Comparison of ENCODE assay signal across 9 cellular contexts in genomic region chr1:26161408-26162219, GRCh38. TPM values are rescaled to one million over a fixed set of nuclear protein-coding genes. Genes with fewer than 3 reads are reported as not detected.
DNase-seq lines count a peak whose midpoint lies in the region; ATAC-seq, FAIRE-seq and TF ChIP-seq lines count a peak whose summit lies in the region.
"Had no signal": no experiment of that assay in that cellular context is flagged by ENCODE, and none has a peak within 500 bp of the region (broad histone marks: within the 10 kb centered on the region; RNA-seq: fewer than 3 reads in every experiment).

No MANE protein-coding gene starts in this region.

- FAIRE-seq in RCC 7860 (lab: Jason Lieb, UNC) = no peak

- H3K27me3 ChIP-seq in SK-N-SH (ENCODE audit: insufficient read depth) (no peaks in the 10 kb centered on the region), ascending aorta (no peaks in the 10 kb centered on the region), right cardiac atrium (ENCODE audit: control insufficient read depth, insufficient read depth) (no peaks in the 10 kb centered on the region), prostate gland (replicated peaks; ENCODE audit: insufficient read depth) (no peaks in the 10 kb centered on the region)

- H3K27ac ChIP-seq in SK-N-SH (ENCODE audit: low read depth in 2 of 2, low read length in 1 of 2) (no peak overlapping the region), ascending aorta (peak overlapping the region in 1 of 2 donors; percentile 2), right cardiac atrium (ENCODE audit: low read length) (peak overlapping the region; percentile 54), prostate gland (no peak overlapping the region)
- H3K27ac ChIP-seq: epithelial cell of prostate had no signal

- H3K4me3 ChIP-seq in SK-N-SH (ENCODE audit: low read depth in 2 of 2, low read length in 1 of 2) = peak overlapping the region in 1 of 2 experiments; percentile 7; a peak in 1 of 4 replicates
- H3K4me3 ChIP-seq in ascending aorta = peak overlapping the region; percentile 59 to 76
- H3K4me3 ChIP-seq in right cardiac atrium (ENCODE audit: low read length) = peak overlapping the region; percentile 32
- peak overlapping the region; percentile 24 to 45 for H3K4me3 ChIP-seq in prostate gland

- H3F3A ChIP-seq in SK-N-SH (replicated peaks; ENCODE audit: insufficient read depth) = no peaks in the 10 kb centered on the region

- TF ChIP-seq CTCF in SK-N-SH (IDR thresholded peaks at IDR 0.05) = no peak
- peak in 1 of 3 experiments; percentile 20 for TF ChIP-seq CTCF in ascending aorta (IDR thresholded peaks at IDR 0.05)
- peak in 1 of 4 experiments; percentile 49 for TF ChIP-seq CTCF in prostate gland (IDR thresholded peaks at IDR 0.05)

- peaks cover 2 to 24% of the 10 kb centered on the region in 2 experiments; a peak in 1 of 4 replicates for H3K4me1 ChIP-seq in SK-N-SH (ENCODE audit: control insufficient read depth in 1 of 2, insufficient read depth in 2 of 2, low read depth in 1 of 2, low read length in 1 of 2)
- H3K4me1 ChIP-seq in ascending aorta = peaks cover 6 to 8% of the 10 kb centered on the region in 2 donors
- peaks cover 11% of the 10 kb centered on the region for H3K4me1 ChIP-seq in right cardiac atrium (ENCODE audit: control insufficient read depth, insufficient read depth, low read length)
- peaks cover 4% of the 10 kb centered on the region for H3K4me1 ChIP-seq in prostate gland (replicated peaks)

- intact Hi-C loops in ascending aorta (cut with DNase I) (loop anchor here (5.0 to 10.0 kb wide), 3 partner anchors 124 to 1519 kb away; partner anchors contain the start of genes DHDDS and SRRM1), right cardiac atrium (cut with DNase I) (loop anchor here in 3 of 4 donors (5.0 to 10.0 kb wide), 3 partner anchors 49 to 163 kb away; partner anchors contain the start of genes PDIK1L (in 2 of the 3) and CEP85 (in 1 of the 3)), prostate gland (cut with DNase I) (loop anchor here (5.0 kb wide), 1 partner anchor 59 kb away; no protein-coding TSS in a partner anchor)

- DNase-seq in SK-N-SH (peak; percentile 89), RCC 7860 (ENCODE audit: low spot score) (peak; percentile 14), ascending aorta (ENCODE audit: low spot score in 2 of 2) (peak in 1 of 2 donors; percentile 77), right cardiac atrium (peak; percentile 69 to 89 (median 89)), prostate gland (ENCODE audit: low spot score) (no peak), amniotic stem cell (lab: John Stamatoyannopoulos, UW) (no peak)

- H3K9me2 ChIP-seq in SK-N-SH = no peaks in the 10 kb centered on the region

- no peak for TF ChIP-seq RAD21 in SK-N-SH (IDR thresholded peaks at IDR 0.05; ENCODE audit: low read length)

- no peaks in the 10 kb centered on the region for H3K36me3 ChIP-seq in SK-N-SH (replicated peaks in 1 of 2; ENCODE audit: control insufficient read depth in 1 of 2, insufficient read depth in 2 of 2, low read length in 1 of 2)
- no peaks in the 10 kb centered on the region for H3K36me3 ChIP-seq in ascending aorta
- H3K36me3 ChIP-seq in prostate gland = no peaks in the 10 kb centered on the region

- H3K9me3 ChIP-seq in SK-N-SH (no peaks in the 10 kb centered on the region), ascending aorta (no peaks in the 10 kb centered on the region), right cardiac atrium (ENCODE audit: control insufficient read depth, low read length) (no peaks in the 10 kb centered on the region), prostate gland (no peaks in the 10 kb centered on the region)

- POLR2A ChIA-PET in SK-N-SH (lab: Yijun Ruan, JAX) = interaction anchor here (1.5 kb wide), 1 partner anchor 50 kb away, joined by 3 read pairs; the partner anchor contains the start of gene PDIK1L

- no peak for TF ChIP-seq POLR2A in prostate gland (IDR thresholded peaks at IDR 0.05)

- TF ChIP-seq EP300 in SK-N-SH (IDR thresholded peaks at IDR 0.05; ENCODE audit: borderline replicate concordance in 1 of 2, low read depth in 1 of 2, low read length in 1 of 2) = no peak

- H3K79me2 ChIP-seq in SK-N-SH (ENCODE audit: insufficient read depth) = no peaks in the 10 kb centered on the region

- peak overlapping the region; percentile 33; the same call in 1 of the 2 replicates for H3K4me2 ChIP-seq in SK-N-SH

- CTCF ChIA-PET in SK-N-SH (lab: Yijun Ruan, JAX) = interaction anchor here (1.1 to 13.7 kb wide), 8 partner anchors 8 to 160 kb away, joined by 3 to 131 read pairs (median 8); partner anchors contain the start of genes CEP85 and ZNF593

- WGBS in SK-N-SH (ENCODE audit: low lambda C conversion rate) = 21% methylated on average over 15 of the region's 98 CpGs
- WGBS in right cardiac atrium = 1% methylated on average over 98 of the region's 98 CpGs
- 2% methylated on average over 82 of the region's 98 CpGs for WGBS in prostate gland

- ATAC-seq in SK-N-SH treated with all-trans-retinoic acid at 6 μM for 48 hours (no peak), right cardiac atrium (peak; percentile 52 to 54), HG03095 (IDR thresholded peaks at IDR 0.05; ENCODE audit: unreplicated experiment) (no peak)

- H3K9ac ChIP-seq in SK-N-SH = no peak overlapping the region

- H4K20me1 ChIP-seq in SK-N-SH (ENCODE audit: insufficient read depth) = no peaks in the 10 kb centered on the region

- H2AFZ ChIP-seq in SK-N-SH (ENCODE audit: low read depth) = no peak overlapping the region

TF ChIP-seq in SK-N-SH, 30 proteins besides CTCF, POLR2A, EP300 and RAD21 (continues in another document):
- TF ChIP-seq GATA2 (CRISPR knock-in tag; IDR thresholded peaks at IDR 0.05) = no peak
- no peak for TF ChIP-seq USF1 (IDR thresholded peaks at IDR 0.05; ENCODE audit: borderline replicate concordance, low read depth)
- TF ChIP-seq SIN3A (IDR thresholded peaks at IDR 0.05; ENCODE audit: borderline replicate concordance, low read depth, low read length) = no peak
- no peak for TF ChIP-seq RFX5 (IDR thresholded peaks at IDR 0.05; ENCODE audit: low read length)
- TF ChIP-seq TAF1 (IDR thresholded peaks at IDR 0.05; ENCODE audit: borderline replicate concordance, low read depth, low read length) = no peak
- TF ChIP-seq NFIC (IDR thresholded peaks at IDR 0.05; ENCODE audit: borderline replicate concordance) = no peak
- TF ChIP-seq JUND (IDR thresholded peaks at IDR 0.05) = no peak
- TF ChIP-seq RCOR1 (IDR thresholded peaks at IDR 0.05; ENCODE audit: low read length) = no peak

TF ChIP-seq in SK-N-SH treated with all-trans-retinoic acid at 6 μM for 48 hours, 23 proteins besides CTCF, POLR2A, EP300 and RAD21 (continues in another document):
- no peak for TF ChIP-seq OSR1 (CRISPR knock-in tag; IDR thresholded peaks at IDR 0.05)
- no peak for TF ChIP-seq ZNF565 (CRISPR knock-in tag; conservative IDR thresholded peaks at IDR 0.05; ENCODE audit: low read depth)
- no peak for TF ChIP-seq TOX (CRISPR knock-in tag; IDR thresholded peaks at IDR 0.05; ENCODE audit: borderline replicate concordance)
- TF ChIP-seq CSDC2 (CRISPR knock-in tag; IDR thresholded peaks at IDR 0.05) = no peak
- TF ChIP-seq ZNF70 (CRISPR knock-in tag; IDR thresholded peaks at IDR 0.05) = no peak
- TF ChIP-seq ISL1 (CRISPR knock-in tag; IDR thresholded peaks at IDR 0.05) = no peak
- no peak for TF ChIP-seq PPARA (CRISPR knock-in tag; IDR thresholded peaks at IDR 0.05; ENCODE audit: borderline replicate concordance)
- no peak for TF ChIP-seq ZNF8 (CRISPR knock-in tag; IDR thresholded peaks at IDR 0.05)
- no peak for TF ChIP-seq RARB (CRISPR knock-in tag; IDR thresholded peaks at IDR 0.05)
- no peak for TF ChIP-seq GLIS3 (CRISPR knock-in tag; IDR thresholded peaks at IDR 0.05)
- no peak for TF ChIP-seq POU6F1 (CRISPR knock-in tag; IDR thresholded peaks at IDR 0.05; ENCODE audit: borderline replicate concordance, low read depth)

RNA-seq across cellular contexts. Expression of gene FAM110D, which starts 2.7 kb away (rescaled TPM):
- polyA plus RNA-seq in SK-N-SH (2012; rRNA removed) (0.50 and 0.64 TPM in 2 replicates), right cardiac atrium (4.2 TPM)
- polyA plus RNA-seq in SK-N-SH (2012; cell fraction: cytosol; rRNA removed) = 0.31 and 0.38 TPM in 2 replicates
- polyA plus RNA-seq in SK-N-SH (2012; cell fraction: nucleus; rRNA removed) = 0.37 and 0.62 TPM in 2 replicates
- total RNA-seq in ascending aorta (60.0 TPM), right cardiac atrium (1 to 10 TPM; 1.9 to 2.7 (median 2.5) TPM), prostate gland (1 to 10 TPM; 3.8 to 5.9 TPM)

RNA-seq across cellular contexts. Expression of gene C1orf232, which starts 7.1 kb away (rescaled TPM):
- not detected in 2 replicates for polyA plus RNA-seq in SK-N-SH (2012; rRNA removed)
- polyA plus RNA-seq in SK-N-SH (2012; cell fraction: cytosol; rRNA removed) = not detected in 2 replicates
- not detected in 2 replicates for polyA plus RNA-seq in SK-N-SH (2012; cell fraction: nucleus; rRNA removed)
- not detected for total RNA-seq in ascending aorta
- not detected for total RNA-seq in right cardiac atrium
- not detected for polyA plus RNA-seq in right cardiac atrium
- not detected for total RNA-seq in prostate gland

RNA-seq across cellular contexts. Expression of gene ZNF593, which starts 8.1 kb away (rescaled TPM):
- polyA plus RNA-seq in SK-N-SH (2012; rRNA removed) (58.7 and 64.8 TPM in 2 replicates), right cardiac atrium (31.9 TPM)
- 39.5 and 50.3 TPM in 2 replicates for polyA plus RNA-seq in SK-N-SH (2012; cell fraction: cytosol; rRNA removed)
- polyA plus RNA-seq in SK-N-SH (2012; cell fraction: nucleus; rRNA removed) = 33.5 and 78.6 TPM in 2 replicates
- total RNA-seq in ascending aorta (90.0 TPM), right cardiac atrium (10 to 100 TPM; 14.4 to 24.2 (median 20.5) TPM), prostate gland (10 to 100 TPM; 44.5 to 50.7 TPM)

RNA-seq across cellular contexts. Expression of gene ZNF593OS, which starts 10.0 kb away (rescaled TPM):
- polyA plus RNA-seq in SK-N-SH (2012; rRNA removed) (not detected in 2 replicates), right cardiac atrium (0.18 TPM)
- 0.04 and 0.05 TPM in 2 replicates for polyA plus RNA-seq in SK-N-SH (2012; cell fraction: cytosol; rRNA removed)
- 0.10 TPM in 1 of 2 replicates, not detected in the other for polyA plus RNA-seq in SK-N-SH (2012; cell fraction: nucleus; rRNA removed)
- total RNA-seq in ascending aorta (not detected), right cardiac atrium (not detected), prostate gland (not detected)

RNA-seq across cellular contexts. Expression of gene CNKSR1, which starts 15.7 kb away (rescaled TPM):
- polyA plus RNA-seq in SK-N-SH (2012; rRNA removed) = 0.49 and 0.58 TPM in 2 replicates
- polyA plus RNA-seq in SK-N-SH (2012; cell fraction: cytosol; rRNA removed) = 0.26 and 0.30 TPM in 2 replicates
- 3.3 and 4.2 TPM in 2 replicates for polyA plus RNA-seq in SK-N-SH (2012; cell fraction: nucleus; rRNA removed)
- total RNA-seq in ascending aorta = not detected
- 1 to 10 TPM in 3 of 4 donors, under 1 TPM in 1; 0.62 to 1.8 (median 1.4) TPM for total RNA-seq in right cardiac atrium
- 0.86 TPM for polyA plus RNA-seq in right cardiac atrium
- 10 to 100 TPM; 24.8 to 32.4 TPM for total RNA-seq in prostate gland

Comparison
In these comparisons a context has a peak if more than half of its experiments do, and no peak if none do; other contexts are left out.
1. DNase-seq: peak in SK-N-SH (single experiment), RCC 7860 (single experiment) and right cardiac atrium (3 of 3); none in prostate gland (single experiment) and amniotic stem cell (single experiment).
2. ATAC-seq: peak in right cardiac atrium (2 of 2); none in SK-N-SH treated with all-trans-retinoic acid at 6 μM for 48 hours (single experiment) and HG03095 (single experiment).